In genomic region chr3:102179321-102180290, GRCh38 we compare ENCODE assay signal across 8 cellular contexts.
DNase-seq lines count a peak whose midpoint lies in the region; ATAC-seq and TF ChIP-seq lines count a peak whose summit lies in the region.

No MANE protein-coding gene starts in this region.

- H3K4me1 ChIP-seq in ascending aorta (peaks cover 3 to 38% of the 10 kb centered on the region in 2 donors), rectal smooth muscle tissue (ENCODE audit: control insufficient read depth, insufficient read depth, low read length) (peaks cover 12% of the 10 kb centered on the region)

- intact Hi-C loops in ascending aorta (cut with DNase I) = loop anchor here (10.0 kb wide), 1 partner anchor 55 kb away; no protein-coding TSS in a partner anchor

- H3K36me3 ChIP-seq in ascending aorta (no peaks in the 10 kb centered on the region), rectal smooth muscle tissue (ENCODE audit: control insufficient read depth, insufficient read depth, low read length) (no peaks in the 10 kb centered on the region)

- ATAC-seq in GM18505 (IDR thresholded peaks at IDR 0.05; ENCODE audit: unreplicated experiment) = peak; percentile 78
- ATAC-seq in HG02884 (IDR thresholded peaks at IDR 0.05; ENCODE audit: unreplicated experiment) = peak; percentile 77
- no peak for ATAC-seq in HG03439 (IDR thresholded peaks at IDR 0.05; ENCODE audit: unreplicated experiment)

- H3K9me3 ChIP-seq in ascending aorta = no peaks in the 10 kb centered on the region

- no peak for TF ChIP-seq CTCF in ascending aorta (IDR thresholded peaks at IDR 0.05)

- no peak for TF ChIP-seq POLR2A in GM18505 (IDR thresholded peaks at IDR 0.05; ENCODE audit: borderline replicate concordance, extremely low read depth, insufficient read depth, insufficient read length)

- peak overlapping the region in 1 of 2 donors; percentile 27 for H3K4me3 ChIP-seq in ascending aorta
- no peak overlapping the region for H3K4me3 ChIP-seq in rectal smooth muscle tissue (ENCODE audit: low read length)

- no peak overlapping the region for H3K9ac ChIP-seq in rectal smooth muscle tissue (ENCODE audit: low read length)

- DNase-seq in ascending aorta (ENCODE audit: low spot score in 2 of 2) = no peak
- no peak for DNase-seq in NCI-H2171 treated with DMSO at 0.1 percent for 48 hours (lab: John Stamatoyannopoulos, UW)
- no peak for DNase-seq in NCI-H345 treated with DMSO at 0.1 percent for 48 hours (lab: John Stamatoyannopoulos, UW; ENCODE audit: unreplicated experiment)
- DNase-seq in iPS-NIHi11 (ENCODE audit: low spot score) = no peak

- no peaks in the 10 kb centered on the region for H3K27me3 ChIP-seq in ascending aorta
- H3K27me3 ChIP-seq in rectal smooth muscle tissue (ENCODE audit: control insufficient read depth, insufficient read depth, low read length) = no peaks in the 10 kb centered on the region

- H3K27ac ChIP-seq in ascending aorta (peak overlapping the region; percentile 81 to 84), rectal smooth muscle tissue (ENCODE audit: low read depth, low read length) (peak overlapping the region; percentile 57)
